In genomic region chr12:15887043-15887817, GRCh38 we compare ENCODE assay signal across 22 cellular contexts. TPM values are rescaled to one million over a fixed set of nuclear protein-coding genes. Genes with fewer than 3 reads are reported as not detected.
DNase-seq lines count a peak whose midpoint lies in the region; ATAC-seq, FAIRE-seq and TF ChIP-seq lines count a peak whose summit lies in the region.
"Had no signal": no experiment of that assay in that cellular context is flagged by ENCODE, and none has a peak within 500 bp of the region (broad histone marks: within the 10 kb centered on the region; RNA-seq: fewer than 3 reads in every experiment).

No MANE protein-coding gene starts in this region.

- peak; percentile 53 for FAIRE-seq in H54 (lab: Jason Lieb, UNC)

- H3K27me3 ChIP-seq in heart left ventricle (no peaks in the 10 kb centered on the region), right cardiac atrium (ENCODE audit: control insufficient read depth, insufficient read depth) (no peaks in the 10 kb centered on the region), mammary epithelial cell (ENCODE audit: insufficient read depth, low read length) (no peaks in the 10 kb centered on the region), psoas muscle (ENCODE audit: insufficient read depth in 3 of 3, low read length in 2 of 3) (no peaks in the 10 kb centered on the region), uterus (no peaks in the 10 kb centered on the region)
- H3K27me3 ChIP-seq: brain microvascular endothelial cell, foreskin keratinocyte, neutrophil, testis had no signal

- no TSS peak for BruUV-seq in mammary epithelial cell (replicated peaks; lab: Mats Ljungman, UMichigan)

- H3K4me1 ChIP-seq in heart left ventricle (peaks cover 0 to 60% (median 39%) of the 10 kb centered on the region in 12 donors), right cardiac atrium (ENCODE audit: control insufficient read depth, insufficient read depth, low read length) (no peaks in the 10 kb centered on the region), mammary epithelial cell (ENCODE audit: insufficient read depth, low read length) (peaks cover 19% of the 10 kb centered on the region), psoas muscle (peaks cover 44% of the 10 kb centered on the region), uterus (peaks cover 0 to 7% of the 10 kb centered on the region in 2 donors)

- peak in 3 of 4 donors; percentile 16 to 62 (median 38) for ATAC-seq in heart left ventricle
- no peak for ATAC-seq in right cardiac atrium
- ATAC-seq in psoas muscle: peak; percentile 27 to 77 (median 73)
- ATAC-seq in GM21381 (IDR thresholded peaks at IDR 0.05; ENCODE audit: unreplicated experiment): no peak
- ATAC-seq: foreskin keratinocyte had no signal

- peak overlapping the region in 1 of 12 donors; percentile 2 for H3K4me3 ChIP-seq in heart left ventricle
- H3K4me3 ChIP-seq in right cardiac atrium (ENCODE audit: low read length): no peak overlapping the region
- H3K4me3 ChIP-seq in mammary epithelial cell (replicated peaks in 1 of 3; ENCODE audit: insufficient read depth in 1 of 3, low read depth in 2 of 3, low read length in 3 of 3): no peak overlapping the region
- no peak overlapping the region for H3K4me3 ChIP-seq in psoas muscle
- no peak overlapping the region for H3K4me3 ChIP-seq in uterus
- H3K4me3 ChIP-seq: testis had no signal

- intact Hi-C loops in heart left ventricle (cut with DNase I): loop anchor here in 1 of 10 donors (10.0 kb wide), 1 partner anchor 1112 kb away; a partner anchor contains a TSS
- intact Hi-C loops in right cardiac atrium (cut with DNase I): no loop called here
- intact Hi-C loops in mammary epithelial cell (cut with micrococcal nuclease): no loop called here
- intact Hi-C loops in psoas muscle (cut with DNase I): loop anchor here in 1 of 2 donors (10.0 kb wide), 1 partner anchor 1082 kb away; the partner anchor contains the start of genes C12orf60 and WBP11
- intact Hi-C loops in uterus (cut with DNase I; ENCODE audit: low total_unique reads): no loop called here

- peak overlapping the region; percentile 48 for H3K4me2 ChIP-seq in mammary epithelial cell (ENCODE audit: insufficient read depth, low read depth, low read length)

- H3K27ac ChIP-seq in heart left ventricle: peak overlapping the region in 6 of 12 donors; percentile 9 to 51 (median 35)
- no peak overlapping the region for H3K27ac ChIP-seq in right cardiac atrium (ENCODE audit: low read length)
- no peak overlapping the region for H3K27ac ChIP-seq in mammary epithelial cell (ENCODE audit: insufficient read depth, low read depth, low read length)
- peak overlapping the region; percentile 67 for H3K27ac ChIP-seq in psoas muscle
- H3K27ac ChIP-seq in uterus: no peak overlapping the region
- H3K27ac ChIP-seq: brain microvascular endothelial cell, epithelial cell of prostate, foreskin keratinocyte, neutrophil had no signal

- TF ChIP-seq CTCF in heart left ventricle (IDR thresholded peaks at IDR 0.05) (no peak), mammary epithelial cell (conservative IDR thresholded peaks at IDR 0.05 in 1 of 2, IDR thresholded peaks at IDR 0.05 in 1 of 2; ENCODE audit: extremely low read depth in 1 of 2, insufficient read depth in 1 of 2, low read depth in 1 of 2, low read length in 2 of 2) (no peak), psoas muscle (IDR thresholded peaks at IDR 0.05) (no peak), uterus (IDR thresholded peaks at IDR 0.05) (no peak)

- no peak overlapping the region for H3K9ac ChIP-seq in mammary epithelial cell (ENCODE audit: insufficient read depth, low read length)

- in situ Hi-C loops in mammary epithelial cell (cut with MboI; ENCODE audit: low sequenced_read_pairs in 2 of 2): no loop called here

- peaks cover 3% of the 10 kb centered on the region for H4K20me1 ChIP-seq in mammary epithelial cell (ENCODE audit: insufficient read depth, low read length)

- H3K36me3 ChIP-seq in heart left ventricle (peaks cover 0 to 52% (median 34%) of the 10 kb centered on the region in 9 donors), mammary epithelial cell (ENCODE audit: insufficient read depth, low read length) (peaks cover 30% of the 10 kb centered on the region), psoas muscle (ENCODE audit: insufficient read depth in 1 of 2, low read depth in 1 of 2) (peaks cover 0 to 39% of the 10 kb centered on the region in 2 donors), uterus (no peaks in the 10 kb centered on the region)

- WGBS in heart left ventricle, 4 donors: 59 to 65% (median 64%) methylated on average over 5 of the region's 5 CpGs
- 61% methylated on average over 5 of the region's 5 CpGs for WGBS in right cardiac atrium
- WGBS in mammary epithelial cell (ENCODE audit: low coverage, missing lambda C conversion rate): 64% methylated on average over 5 of the region's 5 CpGs
- WGBS in psoas muscle, 3 donors: 81 to 90% (median 87%) methylated on average over 5 of the region's 5 CpGs

- TF ChIP-seq POLR2A in heart left ventricle (IDR thresholded peaks at IDR 0.05): no peak
- no peak for TF ChIP-seq POLR2A in H54 (IDR thresholded peaks at IDR 0.05; ENCODE audit: low read depth, low read length)
- no peak for TF ChIP-seq POLR2A in uterus (IDR thresholded peaks at IDR 0.05)

- H3K79me2 ChIP-seq in mammary epithelial cell (ENCODE audit: insufficient read depth, low read length): peaks cover 92% of the 10 kb centered on the region

- H3K9me3 ChIP-seq in heart left ventricle (no peaks in the 10 kb centered on the region), right cardiac atrium (ENCODE audit: control insufficient read depth, low read length) (no peaks in the 10 kb centered on the region), mammary epithelial cell (replicated peaks; ENCODE audit: insufficient read depth, low read length) (no peaks in the 10 kb centered on the region), psoas muscle (no peaks in the 10 kb centered on the region), uterus (no peaks in the 10 kb centered on the region)
- H3K9me3 ChIP-seq: neutrophil, testis had no signal

- dilution Hi-C loops in mammary epithelial cell (cut with HindIII; ENCODE audit: low sequenced_read_pairs): no loop called here

- CTCF ChIA-PET in mammary epithelial cell (lab: Charles Lee; ENCODE audit: low non-redundant PET): no interaction called here

- DNase-seq in heart left ventricle: no peak
- no peak for DNase-seq in right cardiac atrium
- no peak for DNase-seq in H54 (ENCODE audit: insufficient read length, low spot score)
- no peak for DNase-seq in mammary epithelial cell
- no peak for DNase-seq in psoas muscle
- DNase-seq in SK-N-DZ (ENCODE audit: low spot score): no peak
- DNase-seq in uterus: no peak
- DNase-seq: activated CD4-positive, alpha-beta memory T cell treated with anti-CD3 and anti-CD28 coated beads, Interleukin-2, amount 10 ng/mL, durations not matched to agents 7 days and 5 days; activated naive CD8-positive, alpha-beta T cell treated with anti-CD3 and anti-CD28 coated beads, Interleukin-2, amount 10 ng/mL, durations not matched to agents 7 days and 5 days; activated T-cell treated with anti-CD3 and anti-CD28 coated beads, Interleukin-2, amount 50 U/mL, for 24 hours; brain microvascular endothelial cell; foreskin keratinocyte; midbrain; NCI-H2171; NCI-H526 treated with DMSO at 0.1 percent for 48 hours; retina; SIG-M5; stimulated activated CD4-positive, alpha-beta T cell treated with anti-CD3 and anti-CD28 coated beads, Interleukin-15, amount 100 ng/mL, for 24 hours; testis had no signal

- H2AFZ ChIP-seq in mammary epithelial cell (ENCODE audit: low read depth, low read length): no peak overlapping the region

RNA-seq across cellular contexts. Expression of gene STRAP, which starts 5.0 kb away (rescaled TPM):
- 100 to 1,000 TPM in 6 of 9 donors, 10 to 100 TPM in 3; 61.6 to 176 (median 111) TPM for total RNA-seq in heart left ventricle
- 100 to 1,000 TPM; 148 to 237 TPM for polyA plus RNA-seq in heart left ventricle
- 100 to 1,000 TPM; 102 to 127 (median 106) TPM for total RNA-seq in right cardiac atrium
- polyA plus RNA-seq in right cardiac atrium: 121 TPM
- 100 to 1,000 TPM in 1 of 2 donors, 10 to 100 TPM in 1; 83.2 to 163 TPM for total RNA-seq in mammary epithelial cell
- polyA plus RNA-seq in mammary epithelial cell: 133 TPM
- 84.0 TPM for polyA minus RNA-seq in mammary epithelial cell
- total RNA-seq in psoas muscle: 100 to 1,000 TPM in 3 of 4 donors, 10 to 100 TPM in 1; 94.3 to 154 (median 151) TPM
- 100 to 1,000 TPM; 117 to 224 (median 205) TPM for polyA plus RNA-seq in psoas muscle
- 275 and 285 TPM in 2 replicates for polyA plus RNA-seq in SK-N-DZ (2014; cell fraction: cytosol; rRNA removed)
- polyA plus RNA-seq in SK-N-DZ (2014; cell fraction: nucleus; rRNA removed): 106 and 131 TPM in 2 replicates
- total RNA-seq in uterus: 10 to 100 TPM; 43.8 to 65.8 (median 58.2) TPM

RNA-seq across cellular contexts. Expression of gene DERA, which starts 23.9 kb away (rescaled TPM):
- total RNA-seq in heart left ventricle (10 to 100 TPM; 21.4 to 44.3 (median 23.8) TPM), right cardiac atrium (10 to 100 TPM; 14.8 to 17.4 (median 16.6) TPM), mammary epithelial cell (10 to 100 TPM; 43.2 to 49.2 TPM), psoas muscle (10 to 100 TPM; 18.6 to 31.5 (median 19.7) TPM), uterus (10 to 100 TPM in 3 of 4 donors, 1 to 10 TPM in 1; 7.7 to 58.3 (median 19.2) TPM)
- polyA plus RNA-seq in heart left ventricle (10 to 100 TPM; 19.0 to 30.6 TPM), right cardiac atrium (15.9 TPM), mammary epithelial cell (30.6 TPM), psoas muscle (10 to 100 TPM; 14.3 to 25.0 (median 20.3) TPM)
- polyA minus RNA-seq in mammary epithelial cell: 29.7 TPM
- 170 and 182 TPM in 2 replicates for polyA plus RNA-seq in SK-N-DZ (2014; cell fraction: cytosol; rRNA removed)
- polyA plus RNA-seq in SK-N-DZ (2014; cell fraction: nucleus; rRNA removed): 112 and 132 TPM in 2 replicates

Comparison
In these comparisons a context has a peak if more than half of its experiments do, and no peak if none do; other contexts are left out.
1. ATAC-seq: peak in heart left ventricle (3 of 4) and psoas muscle (4 of 4); none in right cardiac atrium (0 of 2) and GM21381 (single experiment).